8 cellular contexts compared by ENCODE assay signal in the genomic region with DNA sequence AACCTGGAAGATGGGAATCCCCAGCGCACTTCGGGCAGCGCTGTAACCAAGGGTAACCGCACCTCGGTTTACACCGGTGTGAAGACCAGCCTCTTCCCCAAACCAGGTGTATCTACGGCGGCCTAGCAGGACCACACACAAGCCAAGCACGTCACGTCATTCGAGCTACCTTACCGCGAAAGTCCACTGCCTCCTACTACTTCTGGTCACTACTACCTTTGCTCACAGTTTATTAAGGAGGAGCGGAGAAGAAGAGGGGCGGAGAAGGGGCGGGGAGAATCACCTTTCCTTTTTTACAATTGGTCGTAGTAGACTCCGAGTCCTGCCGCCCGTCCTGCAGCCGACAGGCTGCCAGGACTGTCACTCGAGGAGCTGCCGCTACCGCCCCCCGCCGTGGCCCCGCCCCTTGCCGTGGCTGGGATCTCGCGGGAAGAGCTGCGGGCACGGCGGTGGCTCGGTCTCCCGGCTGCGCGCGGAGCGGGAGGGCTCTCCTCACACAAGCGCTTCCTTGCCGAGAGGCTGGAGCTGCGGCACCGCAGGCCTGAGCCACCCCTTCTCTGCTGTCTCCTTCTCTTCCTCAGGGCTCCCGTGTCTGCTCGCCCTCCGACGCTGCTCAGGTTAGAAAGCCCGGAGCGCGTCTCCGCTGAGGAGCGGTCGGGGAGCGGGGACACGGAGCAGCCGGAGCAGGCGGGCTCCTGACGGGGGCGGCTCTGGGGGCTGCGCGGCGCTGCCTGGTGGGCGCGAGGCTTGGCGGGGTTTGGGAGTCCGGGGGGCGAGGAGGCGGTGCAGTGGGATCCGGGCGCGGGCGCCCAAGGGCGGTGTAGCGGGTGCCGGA. TPM values are rescaled to one million over a fixed set of nuclear protein-coding genes. Genes with fewer than 3 reads are reported as not detected.
A peak's percentile ranks its signal among the peaks of the same experiment; 100 is the strongest.
DNase-seq lines count a peak whose midpoint lies in the region; ATAC-seq and TF ChIP-seq lines count a peak whose summit lies in the region.

TSS of gene GLCE (plus strand) at position 495 of the 835 bp plus-strand sequence. CDS start 95,172 bp downstream, outside the sequence.

- H3K4me1 Mint-ChIP-seq in activated CD4-positive, alpha-beta memory T cell treated with anti-CD3 and anti-CD28 coated beads for 36 hours (ENCODE audit: low read depth) = peaks cover 14% of the 10 kb centered on the region

- POLR2A ChIA-PET in activated CD4-positive, alpha-beta memory T cell treated with anti-CD3 and anti-CD28 coated beads for 36 hours (lab: Charles Lee) = interaction anchor here (0.6 to 2.8 kb wide), 3 partner anchors 33 to 292 kb away, joined by 3 to 21 read pairs (median 4); partner anchors contain the start of gene RPLP1

- peak within 1 kb of the TSS; percentile 24 for H3K27ac Mint-ChIP-seq in activated CD4-positive, alpha-beta memory T cell treated with anti-CD3 and anti-CD28 coated beads for 36 hours

- TF ChIP-seq CTCF in liver (IDR thresholded peaks at IDR 0.05; ENCODE audit: low read depth, low read length, missing input control) = no peak

- H3K9me3 Mint-ChIP-seq in activated CD4-positive, alpha-beta memory T cell treated with anti-CD3 and anti-CD28 coated beads for 36 hours = no peaks in the 10 kb centered on the region

- H3K9me3 ChIP-seq in duodenal mucosa (ENCODE audit: control insufficient read depth in 1 of 2, low read length in 2 of 2) = no peaks in the 10 kb centered on the region
- H3K9me3 ChIP-seq in liver (ENCODE audit: control insufficient read depth in 4 of 4, low read length in 3 of 4) = no peaks in the 10 kb centered on the region

- peaks cover 5% of the 10 kb centered on the region for H3K27me3 Mint-ChIP-seq in activated CD4-positive, alpha-beta memory T cell treated with anti-CD3 and anti-CD28 coated beads for 36 hours

- H3K27me3 ChIP-seq in duodenal mucosa (ENCODE audit: control insufficient read depth in 1 of 2, insufficient read depth in 2 of 2, low read length in 2 of 2) (no peaks in the 10 kb centered on the region), liver (ENCODE audit: control insufficient read depth in 4 of 4, insufficient read depth in 4 of 4, low read length in 3 of 4) (no peaks in the 10 kb centered on the region)

- peaks cover 9 to 16% of the 10 kb centered on the region in 2 donors for H3K4me1 ChIP-seq in duodenal mucosa (ENCODE audit: control insufficient read depth in 1 of 2, insufficient read depth in 2 of 2, low read length in 2 of 2)
- H3K4me1 ChIP-seq in liver (ENCODE audit: control insufficient read depth in 4 of 4, insufficient read depth in 4 of 4, low read length in 3 of 4) = peaks cover 2 to 15% (median 7%) of the 10 kb centered on the region in 4 donors

- H3K9ac ChIP-seq in duodenal mucosa (ENCODE audit: low read depth in 1 of 2, low read length in 2 of 2) (peak within 1 kb of the TSS; percentile 86 to 94), liver (ENCODE audit: low read depth in 1 of 2, low read length in 2 of 2) (peak within 1 kb of the TSS; percentile 80 to 82)

- H3K4me3 Mint-ChIP-seq in activated CD4-positive, alpha-beta memory T cell treated with anti-CD3 and anti-CD28 coated beads for 36 hours = peak within 1 kb of the TSS; percentile 81

- ATAC-seq in GM19438 (IDR thresholded peaks at IDR 0.05; ENCODE audit: low read depth, unreplicated experiment) = peak; percentile 96
- peak; percentile 95 for ATAC-seq in HG03571 (IDR thresholded peaks at IDR 0.05; ENCODE audit: unreplicated experiment)

- H3K27ac ChIP-seq in duodenal mucosa (ENCODE audit: low read depth, low read length) = peak within 1 kb of the TSS; percentile 76
- peak within 1 kb of the TSS; percentile 87 to 88 for H3K27ac ChIP-seq in liver (ENCODE audit: low read depth in 1 of 2, low read length in 2 of 2)

- DNase-seq in CD1c-positive myeloid dendritic cell (ENCODE audit: extremely low spot score) (peak; percentile 97), NCI-H82 (lab: John Stamatoyannopoulos, UW) (peak; percentile 99)
- peak; percentile 95 for DNase-seq in activated CD4-positive, alpha-beta memory T cell treated with anti-CD3 and anti-CD28 coated beads for 36 hours
- DNase-seq in stimulated activated CD4-positive, alpha-beta T cell treated with anti-CD3 and anti-CD28 coated beads, Interleukin-4, amount 100 ng/mL, for 1 hour = peak; percentile 95

- TF ChIP-seq RAD21 in liver (IDR thresholded peaks at IDR 0.05) = peak; percentile 36 to 52

- no peaks in the 10 kb centered on the region for H3K36me3 Mint-ChIP-seq in activated CD4-positive, alpha-beta memory T cell treated with anti-CD3 and anti-CD28 coated beads for 36 hours

- CTCF ChIA-PET in activated CD4-positive, alpha-beta memory T cell treated with anti-CD3 and anti-CD28 coated beads for 36 hours (lab: Charles Lee) = interaction anchor here (0.7 to 2.3 kb wide), 6 partner anchors 68 to 234 kb away, joined by 3 to 9 read pairs (median 4); no protein-coding TSS in a partner anchor

- intact Hi-C loops in activated CD4-positive, alpha-beta memory T cell treated with anti-CD3 and anti-CD28 coated beads for 36 hours (cut with micrococcal nuclease) = loop anchor here (1.0 to 5.0 kb wide), 3 partner anchors 98 to 292 kb away; partner anchors contain the start of genes KIF23 and RPLP1

- H3K36me3 ChIP-seq in duodenal mucosa (ENCODE audit: control insufficient read depth in 1 of 2, insufficient read depth in 2 of 2, low read length in 2 of 2) (no peaks in the 10 kb centered on the region), liver (ENCODE audit: control insufficient read depth in 4 of 4, insufficient read depth in 3 of 4, low read depth in 1 of 4, low read length in 3 of 4) (no peaks in the 10 kb centered on the region)

- H3K4me3 ChIP-seq in duodenal mucosa (ENCODE audit: low read depth in 1 of 2, low read length in 2 of 2) (peak within 1 kb of the TSS; percentile 79 to 94), liver (ENCODE audit: low read depth in 1 of 3, low read length in 3 of 3) (peak within 1 kb of the TSS; percentile 81 to 94 (median 83))

- WGBS in liver = under 1% methylated on average over 75 of the region's 75 CpGs

TF ChIP-seq in liver, 16 proteins besides CTCF, POLR2A, EP300 and RAD21 (continues in another document):
- peak; percentile 37 for TF ChIP-seq FOXA2 (IDR thresholded peaks at IDR 0.05)
- peak; percentile 95 for TF ChIP-seq TAF1 (conservative IDR thresholded peaks at IDR 0.05)
- peak; percentile 64 to 66 for TF ChIP-seq RXRA (IDR thresholded peaks at IDR 0.05)
- TF ChIP-seq YY1 (IDR thresholded peaks at IDR 0.05) = peak; percentile 91
- TF ChIP-seq, protein P1, sequence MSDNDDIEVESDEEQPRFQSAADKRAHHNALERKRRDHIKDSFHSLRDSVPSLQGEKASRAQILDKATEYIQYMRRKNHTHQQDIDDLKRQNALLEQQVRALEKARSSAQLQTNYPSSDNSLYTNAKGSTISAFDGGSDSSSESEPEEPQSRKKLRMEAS (IDR thresholded peaks at IDR 0.05) = peak; percentile 77
- TF ChIP-seq REST (IDR thresholded peaks at IDR 0.05) = peak; percentile 83
- peak; percentile 16 to 35 for TF ChIP-seq EGR1 (IDR thresholded peaks at IDR 0.05; ENCODE audit: low read depth in 2 of 2)
- TF ChIP-seq FOXA1 (IDR thresholded peaks at IDR 0.05) = peak; percentile 26
- peak; percentile 96 for TF ChIP-seq SP1 (IDR thresholded peaks at IDR 0.05)
- peak; percentile 70 to 80 for TF ChIP-seq HNF4A (conservative IDR thresholded peaks at IDR 0.05)
- TF ChIP-seq ZBTB33 (IDR thresholded peaks at IDR 0.05) = peak; percentile 98
- TF ChIP-seq JUND (IDR thresholded peaks at IDR 0.05) = peak; percentile 82 to 85
- peak; percentile 40 for TF ChIP-seq HNF4G (IDR thresholded peaks at IDR 0.05)

RNA-seq across cellular contexts. Expression of gene GLCE, which starts in this region (rescaled TPM):
- 1 to 10 TPM; 3.9 to 4.4 TPM for total RNA-seq in activated CD4-positive, alpha-beta memory T cell treated with anti-CD3 and anti-CD28 coated beads for 36 hours
- total RNA-seq in liver = 10 to 100 TPM; 17.5 to 26.3 TPM
- 1 to 10 TPM; 6.8 to 9.9 TPM for polyA plus RNA-seq in liver

Comparison
In these comparisons a context has a peak if more than half of its experiments do, and no peak if none do; other contexts are left out.
1. Peak in every context shown above with its lines: DNase-seq, ATAC-seq, H3K4me3 ChIP-seq and H3K27ac ChIP-seq.